Comparison of ENCODE assay signal across 8 cellular contexts in genomic region chr7:80659120-80660055, GRCh38. TPM values are rescaled to one million over a fixed set of nuclear protein-coding genes. Genes with fewer than 3 reads are reported as not detected.
DNase-seq lines count a peak whose midpoint lies in the region; ATAC-seq and TF ChIP-seq lines count a peak whose summit lies in the region.

No MANE protein-coding gene starts in this region.

- no peaks in the 10 kb centered on the region for H3K27me3 ChIP-seq in Peyer's patch

- no peak overlapping the region for H3K4me3 ChIP-seq in Peyer's patch
- no peak overlapping the region for H3K4me3 ChIP-seq in fibroblast of mammary gland (ENCODE audit: control insufficient read depth, low read depth, low read length)

- H3K4me3 Mint-ChIP-seq in activated naive CD4-positive, alpha-beta T cell treated with anti-CD3 and anti-CD28 coated beads for 36 hours: no peak overlapping the region

- CTCF ChIA-PET in activated naive CD4-positive, alpha-beta T cell treated with anti-CD3 and anti-CD28 coated beads for 36 hours (lab: Charles Lee): interaction anchor here (0.6 to 1.6 kb wide), 3 partner anchors 59 to 599 kb away, joined by 3 to 7 read pairs (median 5); no protein-coding TSS in a partner anchor

- no peaks in the 10 kb centered on the region for H3K36me3 ChIP-seq in Peyer's patch

- DNase-seq in NCI-H82 (lab: John Stamatoyannopoulos, UW) (peak; percentile 36), NCI-H82 treated with DMSO at 0.1 percent for 48 hours (lab: John Stamatoyannopoulos, UW; ENCODE audit: unreplicated experiment) (no peak), Peyer's patch (no peak), fibroblast of mammary gland (ENCODE audit: low read depth) (peak; percentile 59), renal cortical epithelial cell (ENCODE audit: low read depth) (peak; percentile 46), UCSD-AML1 (lab: John Stamatoyannopoulos, UW; ENCODE audit: unreplicated experiment) (no peak)
- DNase-seq in activated naive CD4-positive, alpha-beta T cell treated with anti-CD3 and anti-CD28 coated beads for 36 hours: no peak

- no peak for TF ChIP-seq POLR2A in Peyer's patch (IDR thresholded peaks at IDR 0.05)

- ATAC-seq in HG03442 (IDR thresholded peaks at IDR 0.05; ENCODE audit: unreplicated experiment): peak; percentile 88

- intact Hi-C loops in activated naive CD4-positive, alpha-beta T cell treated with anti-CD3 and anti-CD28 coated beads for 36 hours (cut with micrococcal nuclease): loop anchor here (1.0 to 10.0 kb wide), 5 partner anchors 205 to 599 kb away; partner anchors contain the start of gene GNAI1

- no peak overlapping the region for H3K27ac ChIP-seq in Peyer's patch

- H3K27ac Mint-ChIP-seq in activated naive CD4-positive, alpha-beta T cell treated with anti-CD3 and anti-CD28 coated beads for 36 hours: no peak overlapping the region

- H3K9me3 ChIP-seq in Peyer's patch: no peaks in the 10 kb centered on the region

- no peaks in the 10 kb centered on the region for H3K27me3 Mint-ChIP-seq in activated naive CD4-positive, alpha-beta T cell treated with anti-CD3 and anti-CD28 coated beads for 36 hours (ENCODE audit: low read depth)

- TF ChIP-seq CTCF in Peyer's patch (IDR thresholded peaks at IDR 0.05): peak in 5 of 6 experiments; percentile 13 to 86 (median 77)
- peak; percentile 64 for TF ChIP-seq CTCF in fibroblast of mammary gland (conservative IDR thresholded peaks at IDR 0.05; ENCODE audit: control insufficient read depth, insufficient read depth, low read depth, low read length)

- no peaks in the 10 kb centered on the region for H3K4me1 Mint-ChIP-seq in activated naive CD4-positive, alpha-beta T cell treated with anti-CD3 and anti-CD28 coated beads for 36 hours (ENCODE audit: low read depth)

- no peaks in the 10 kb centered on the region for H3K36me3 Mint-ChIP-seq in activated naive CD4-positive, alpha-beta T cell treated with anti-CD3 and anti-CD28 coated beads for 36 hours (ENCODE audit: low read depth)

- H3K4me1 ChIP-seq in Peyer's patch: no peaks in the 10 kb centered on the region

- H3K9me3 Mint-ChIP-seq in activated naive CD4-positive, alpha-beta T cell treated with anti-CD3 and anti-CD28 coated beads for 36 hours: no peaks in the 10 kb centered on the region

RNA-seq across cellular contexts. Expression of gene CD36, which starts 20.9 kb away (rescaled TPM):
- total RNA-seq in Peyer's patch: 10 to 100 TPM in 3 of 4 donors, 1 to 10 TPM in 1; 8.9 to 35.5 (median 24.4) TPM
- total RNA-seq in renal cortical epithelial cell: 0.52 and 0.70 TPM in 2 replicates
- total RNA-seq in activated naive CD4-positive, alpha-beta T cell treated with anti-CD3 and anti-CD28 coated beads for 36 hours: not detected

Comparison
In these comparisons a context has a peak if more than half of its experiments do, and no peak if none do; other contexts are left out.
1. DNase-seq: peak in NCI-H82 (single experiment), fibroblast of mammary gland (single experiment) and renal cortical epithelial cell (single experiment); none in NCI-H82 treated with DMSO at 0.1 percent for 48 hours (single experiment), Peyer's patch (0 of 3), activated naive CD4-positive, alpha-beta T cell treated with anti-CD3 and anti-CD28 coated beads for 36 hours (single experiment) and UCSD-AML1 (single experiment).